ENCODE assay signal across 1 cellular context in the genomic region with DNA sequence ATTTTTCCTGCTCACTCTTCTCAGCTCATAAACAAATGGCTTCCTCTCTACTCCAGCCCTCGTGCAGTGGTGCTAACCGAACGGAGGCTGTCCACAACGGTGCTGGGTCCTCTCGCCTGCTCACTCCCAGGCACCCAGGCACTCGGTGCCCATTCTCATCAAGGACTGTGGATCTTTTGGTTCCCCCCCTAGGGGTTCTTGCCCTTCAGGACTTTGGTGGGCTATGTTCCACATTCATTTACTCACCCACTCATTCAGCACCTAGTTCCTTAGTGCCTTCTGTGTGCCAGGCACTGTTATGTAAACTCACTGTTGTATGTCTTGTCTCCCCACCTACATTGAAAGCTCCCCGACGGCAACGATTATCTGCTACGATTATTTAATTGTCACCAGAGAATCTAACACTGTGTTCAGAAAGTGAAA.
TF ChIP-seq lines count a peak whose summit lies in the region.

No MANE protein-coding gene starts in this region.

TF ChIP-seq in H1, 55 proteins besides CTCF, POLR2A, EP300 and RAD21:
- TF ChIP-seq KDM5A (IDR thresholded peaks at IDR 0.05; ENCODE audit: low read length) = no peak
- no peak for TF ChIP-seq BRCA1 (IDR thresholded peaks at IDR 0.05; ENCODE audit: low read depth, low read length)
- TF ChIP-seq CHD1 (IDR thresholded peaks at IDR 0.05; ENCODE audit: low read depth, low read length) = no peak
- TF ChIP-seq NRF1 (IDR thresholded peaks at IDR 0.05; ENCODE audit: low read depth, low read length) = no peak
- no peak for TF ChIP-seq SRF (IDR thresholded peaks at IDR 0.05; ENCODE audit: low read depth, low read length)
- TF ChIP-seq BCL11A (IDR thresholded peaks at IDR 0.05; ENCODE audit: low read depth in 2 of 2, low read length in 2 of 2) = no peak
- TF ChIP-seq SP2 (IDR thresholded peaks at IDR 0.05; ENCODE audit: low read length) = no peak
- TF ChIP-seq, protein P1, sequence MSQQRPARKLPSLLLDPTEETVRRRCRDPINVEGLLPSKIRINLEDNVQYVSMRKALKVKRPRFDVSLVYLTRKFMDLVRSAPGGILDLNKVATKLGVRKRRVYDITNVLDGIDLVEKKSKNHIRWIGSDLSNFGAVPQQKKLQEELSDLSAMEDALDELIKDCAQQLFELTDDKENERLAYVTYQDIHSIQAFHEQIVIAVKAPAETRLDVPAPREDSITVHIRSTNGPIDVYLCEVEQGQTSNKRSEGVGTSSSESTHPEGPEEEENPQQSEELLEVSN (IDR thresholded peaks at IDR 0.05) = no peak
- TF ChIP-seq MAFK (IDR thresholded peaks at IDR 0.05; ENCODE audit: low read depth, low read length) = no peak
- TF ChIP-seq TEAD4 (IDR thresholded peaks at IDR 0.05; ENCODE audit: low read depth, low read length) = no peak
- TF ChIP-seq SIN3A (conservative IDR thresholded peaks at IDR 0.05 in 1 of 2, IDR thresholded peaks at IDR 0.05 in 1 of 2; ENCODE audit: low read depth in 1 of 2, low read length in 2 of 2) = no peak
- no peak for TF ChIP-seq JUN (IDR thresholded peaks at IDR 0.05; ENCODE audit: low read depth, low read length)
- TF ChIP-seq, protein P2, sequence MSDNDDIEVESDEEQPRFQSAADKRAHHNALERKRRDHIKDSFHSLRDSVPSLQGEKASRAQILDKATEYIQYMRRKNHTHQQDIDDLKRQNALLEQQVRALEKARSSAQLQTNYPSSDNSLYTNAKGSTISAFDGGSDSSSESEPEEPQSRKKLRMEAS (IDR thresholded peaks at IDR 0.05) = no peak
- TF ChIP-seq, protein P3, sequence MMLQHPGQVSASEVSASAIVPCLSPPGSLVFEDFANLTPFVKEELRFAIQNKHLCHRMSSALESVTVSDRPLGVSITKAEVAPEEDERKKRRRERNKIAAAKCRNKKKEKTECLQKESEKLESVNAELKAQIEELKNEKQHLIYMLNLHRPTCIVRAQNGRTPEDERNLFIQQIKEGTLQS (IDR thresholded peaks at IDR 0.05; ENCODE audit: insufficient read depth, low read depth, low read length) = no peak
